In genomic region chr21:39634507-39634906, GRCh38 we compare ENCODE assay signal across 17 cellular contexts. TPM values are rescaled to one million over a fixed set of nuclear protein-coding genes. Genes with fewer than 3 reads are reported as not detected.
DNase-seq lines count a peak whose midpoint lies in the region; ATAC-seq and TF ChIP-seq lines count a peak whose summit lies in the region.
"Had no signal": no experiment of that assay in that cellular context is flagged by ENCODE, and none has a peak within 500 bp of the region (broad histone marks: within the 10 kb centered on the region; RNA-seq: fewer than 3 reads in every experiment).

No MANE protein-coding gene starts in this region.

- no peak overlapping the region for H3K23ac ChIP-seq in trophoblast cell (ENCODE audit: low read length)

- no peak overlapping the region for H3K4me3 Mint-ChIP-seq in activated naive CD4-positive, alpha-beta T cell treated with anti-CD3 and anti-CD28 coated beads for 36 hours
- no peak overlapping the region for H3K4me3 Mint-ChIP-seq in activated T-cell treated with anti-CD3 and anti-CD28 coated beads, Interleukin-2, amount 50 U/mL, for 24 hours
- H3K4me3 Mint-ChIP-seq: CD4-positive, CD25-positive, alpha-beta regulatory T cell had no signal

- 92% methylated on average over 10 of the region's 10 CpGs for WGBS in esophagus muscularis mucosa
- no CpG with 5 or more reads among the region's 10 CpGs for WGBS in trophoblast cell (ENCODE audit: extremely low coverage, insufficient coverage, insufficient read length)

- no peak overlapping the region for H3K14ac ChIP-seq in trophoblast cell (ENCODE audit: low read length)

- TF ChIP-seq CTCF in HCT116 (IDR thresholded peaks at IDR 0.05 in 2 of 3, conservative IDR thresholded peaks at IDR 0.05 in 1 of 3; ENCODE audit: borderline replicate concordance in 1 of 3, insufficient read depth in 1 of 3, low read depth in 2 of 3, low read length in 2 of 3) (no peak), esophagus muscularis mucosa (IDR thresholded peaks at IDR 0.05) (no peak)

- intact Hi-C loops in HCT116 (cut with micrococcal nuclease), result loop anchor here (10.0 kb wide), 1 partner anchor 450 kb away; the partner anchor contains the start of gene PSMG1
- intact Hi-C loops in esophagus muscularis mucosa (cut with DNase I), result no loop called here
- intact Hi-C loops in activated naive CD4-positive, alpha-beta T cell treated with anti-CD3 and anti-CD28 coated beads for 36 hours (cut with micrococcal nuclease), result no loop called here
- intact Hi-C loops in posterior vena cava (cut with DNase I), result no loop called here

- H4K20me1 ChIP-seq in HCT116 (ENCODE audit: insufficient read depth), result no peaks in the 10 kb centered on the region

- no peak for TF ChIP-seq EP300 in esophagus muscularis mucosa (IDR thresholded peaks at IDR 0.05)

- peak overlapping the region; percentile 16 for H4K91ac ChIP-seq in trophoblast cell (ENCODE audit: low read depth, low read length)

- no peaks in the 10 kb centered on the region for H3K36me3 Mint-ChIP-seq in activated naive CD4-positive, alpha-beta T cell treated with anti-CD3 and anti-CD28 coated beads for 36 hours (ENCODE audit: low read depth)
- H3K36me3 Mint-ChIP-seq in activated T-cell treated with anti-CD3 and anti-CD28 coated beads, Interleukin-2, amount 50 U/mL, for 24 hours (ENCODE audit: low read depth), result no peaks in the 10 kb centered on the region
- H3K36me3 Mint-ChIP-seq: CD4-positive, CD25-positive, alpha-beta regulatory T cell had no signal

- no peak overlapping the region for H3K18ac ChIP-seq in trophoblast cell (ENCODE audit: low read length)

- no peak overlapping the region for H4K8ac ChIP-seq in trophoblast cell (ENCODE audit: low read depth, low read length)

- no peak overlapping the region for H3K27ac Mint-ChIP-seq in activated naive CD4-positive, alpha-beta T cell treated with anti-CD3 and anti-CD28 coated beads for 36 hours
- H3K27ac Mint-ChIP-seq in activated T-cell treated with anti-CD3 and anti-CD28 coated beads, Interleukin-2, amount 50 U/mL, for 24 hours, result no peak overlapping the region
- H3K27ac Mint-ChIP-seq: CD4-positive, CD25-positive, alpha-beta regulatory T cell had no signal

- H3K27me3 ChIP-seq in HCT116 (ENCODE audit: insufficient read depth, low read length), result no peaks in the 10 kb centered on the region
- H3K27me3 ChIP-seq in SJSA1 (replicated peaks), result no peaks in the 10 kb centered on the region
- peaks cover 0 to 10% (median 0%) of the 10 kb centered on the region in 4 donors for H3K27me3 ChIP-seq in esophagus muscularis mucosa
- H3K27me3 ChIP-seq in trophoblast cell (ENCODE audit: insufficient read depth, low read length), result no peaks in the 10 kb centered on the region

- CTCF ChIA-PET in HCT116 (lab: Charles Lee), result interaction anchor here (1.1 kb wide), 1 partner anchor 116 kb away, joined by 4 read pairs; no protein-coding TSS in a partner anchor
- CTCF ChIA-PET in activated naive CD4-positive, alpha-beta T cell treated with anti-CD3 and anti-CD28 coated beads for 36 hours (lab: Charles Lee), result no interaction called here

- H4K12ac ChIP-seq in trophoblast cell (ENCODE audit: low read depth, low read length), result no peak overlapping the region

- H3K9me3 Mint-ChIP-seq in activated naive CD4-positive, alpha-beta T cell treated with anti-CD3 and anti-CD28 coated beads for 36 hours, result no peaks in the 10 kb centered on the region
- no peaks in the 10 kb centered on the region for H3K9me3 Mint-ChIP-seq in activated T-cell treated with anti-CD3 and anti-CD28 coated beads, Interleukin-2, amount 50 U/mL, for 24 hours

- peak overlapping the region; percentile 81 for H3K4me2 ChIP-seq in HCT116 (ENCODE audit: low read length)
- H3K4me2 ChIP-seq in trophoblast cell (ENCODE audit: low read length), result no peak overlapping the region

- no peak overlapping the region for H2AK5ac ChIP-seq in trophoblast cell (ENCODE audit: low read length)

- H3K4me3 ChIP-seq in HCT116 (replicated peaks in 1 of 2; ENCODE audit: low read depth in 1 of 2, low read length in 2 of 2) (0 out of 4 replicates have a peak overlapping the region, but pooled peaks of 1 of the 2 experiments have one; percentile 32), SJSA1 (no peak overlapping the region), esophagus muscularis mucosa (no peak overlapping the region), trophoblast cell (ENCODE audit: low read depth, low read length) (no peak overlapping the region)

- peaks cover 21% of the 10 kb centered on the region for H3K27me3 Mint-ChIP-seq in activated naive CD4-positive, alpha-beta T cell treated with anti-CD3 and anti-CD28 coated beads for 36 hours (ENCODE audit: low read depth)
- H3K27me3 Mint-ChIP-seq in activated T-cell treated with anti-CD3 and anti-CD28 coated beads, Interleukin-2, amount 50 U/mL, for 24 hours, result peaks cover 24% of the 10 kb centered on the region

- H3K79me2 ChIP-seq in HCT116 (ENCODE audit: insufficient read depth, low read length), result no peaks in the 10 kb centered on the region
- H3K79me2 ChIP-seq in trophoblast cell (ENCODE audit: control insufficient read depth, insufficient read depth, low read length, poor library complexity), result no peaks in the 10 kb centered on the region

- no peaks in the 10 kb centered on the region for H3K36me3 ChIP-seq in HCT116 (ENCODE audit: control insufficient read depth in 1 of 2, insufficient read depth in 2 of 2, low read length in 2 of 2)
- H3K36me3 ChIP-seq in SJSA1, result no peaks in the 10 kb centered on the region
- H3K36me3 ChIP-seq in esophagus muscularis mucosa, result no peaks in the 10 kb centered on the region
- H3K36me3 ChIP-seq in trophoblast cell (ENCODE audit: control insufficient read depth in 1 of 2, insufficient read depth in 2 of 2, low read length in 2 of 2), result no peaks in the 10 kb centered on the region

- TF ChIP-seq RAD21 in HCT116 (IDR thresholded peaks at IDR 0.05; ENCODE audit: low read depth), result no peak

- DNase-seq in HCT116 (ENCODE audit: low read depth, low spot score), result no peak
- DNase-seq in SJSA1 (ENCODE audit: low read depth in 1 of 2, low spot score in 2 of 2), result no peak
- peak; percentile 53 for DNase-seq in esophagus muscularis mucosa (ENCODE audit: extremely low spot score)
- DNase-seq in trophoblast cell, result no peak
- DNase-seq in activated naive CD4-positive, alpha-beta T cell treated with anti-CD3 and anti-CD28 coated beads for 36 hours, result no peak
- DNase-seq in posterior vena cava (ENCODE audit: low spot score), result no peak
- no peak for DNase-seq in activated T-cell treated with anti-CD3 and anti-CD28 coated beads, Interleukin-2, amount 50 U/mL, for 24 hours
- no peak for DNase-seq in OCI-M1 (lab: John Stamatoyannopoulos, UW)
- DNase-seq: AML-193; CD4-positive, CD25-positive, alpha-beta regulatory T cell; NCI-H1436; NCI-H2029; NCI-H2171; NCI-H446 treated with DMSO at 0.1 percent for 48 hours; NK-92 treated with Interleukin-12 subunit alpha and Interleukin-12 subunit beta, amount 100 ng/mL, for 24 hours; RPMI8226 had no signal

- H3K9me3 ChIP-seq in HCT116 (ENCODE audit: control insufficient read depth in 1 of 2, insufficient read depth in 1 of 2, low read depth in 1 of 2, low read length in 2 of 2) (no peaks in the 10 kb centered on the region), SJSA1 (replicated peaks) (no peaks in the 10 kb centered on the region), esophagus muscularis mucosa (no peaks in the 10 kb centered on the region), trophoblast cell (ENCODE audit: insufficient read depth, low read depth, low read length) (no peaks in the 10 kb centered on the region)

- H3K4me1 Mint-ChIP-seq in activated naive CD4-positive, alpha-beta T cell treated with anti-CD3 and anti-CD28 coated beads for 36 hours (ENCODE audit: low read depth), result no peaks in the 10 kb centered on the region
- no peaks in the 10 kb centered on the region for H3K4me1 Mint-ChIP-seq in activated T-cell treated with anti-CD3 and anti-CD28 coated beads, Interleukin-2, amount 50 U/mL, for 24 hours (ENCODE audit: low read depth)
- H3K4me1 Mint-ChIP-seq: CD4-positive, CD25-positive, alpha-beta regulatory T cell had no signal

- H3K9ac ChIP-seq in HCT116 (ENCODE audit: low read length) (no peak overlapping the region), trophoblast cell (ENCODE audit: low read length) (no peak overlapping the region)

- TF ChIP-seq POLR2A in HCT116 (IDR thresholded peaks at IDR 0.05; ENCODE audit: borderline replicate concordance, extremely low read depth, insufficient read depth, insufficient read length), result no peak
- TF ChIP-seq POLR2A in esophagus muscularis mucosa (IDR thresholded peaks at IDR 0.05; ENCODE audit: low read depth), result no peak

- H3K9me2 ChIP-seq in HCT116 (ENCODE audit: insufficient read depth), result no peaks in the 10 kb centered on the region

- H2BK5ac ChIP-seq in trophoblast cell (ENCODE audit: low read depth, low read length, poor library complexity), result no peak overlapping the region

- POLR2A ChIA-PET in HCT116 (lab: Charles Lee), result interaction anchor here (1.0 to 1.5 kb wide), 2 partner anchors 9 to 16 kb away, joined by 3 read pairs; no protein-coding TSS in a partner anchor

- peaks cover 6% of the 10 kb centered on the region for H3K79me1 ChIP-seq in trophoblast cell (ENCODE audit: low read length)

- H2AFZ ChIP-seq in HCT116 (ENCODE audit: low read depth, low read length, poor library complexity, severe bottlenecking), result peak overlapping the region; percentile 36
- no peak overlapping the region for H2AFZ ChIP-seq in trophoblast cell (ENCODE audit: insufficient read depth, low read length, poor library complexity)

- H2BK120ac ChIP-seq in trophoblast cell (ENCODE audit: insufficient read depth, low read length, poor library complexity), result no peak overlapping the region

- no peak overlapping the region for H2BK12ac ChIP-seq in trophoblast cell (ENCODE audit: low read length)

- no peak overlapping the region for H3K4ac ChIP-seq in trophoblast cell (ENCODE audit: low read depth, low read length)

- no TSS peak for BruUV-seq in HCT116 (replicated peaks; lab: Mats Ljungman, UMichigan)

- RAD21 ChIA-PET in HCT116 (lab: Charles Lee; ENCODE audit: low non-redundant PET in 1 of 2, low total read pairs in 2 of 2, uncharacterized antibody in 2 of 2, unreplicated experiment in 2 of 2), result no interaction called here

- H3K27ac ChIP-seq in HCT116 (ENCODE audit: low read depth, low read length) (peak overlapping the region; percentile 62), SJSA1 (peak overlapping the region; percentile 89), esophagus muscularis mucosa (replicated peaks in 1 of 4) (no peak overlapping the region), trophoblast cell (ENCODE audit: low read depth, low read length) (no peak overlapping the region)

- H3K4me1 ChIP-seq in HCT116 (ENCODE audit: control insufficient read depth in 1 of 2, insufficient read depth in 2 of 2, low read length in 2 of 2) (peaks cover 41 to 77% of the 10 kb centered on the region in 2 experiments), SJSA1 (replicated peaks) (peaks cover 69% of the 10 kb centered on the region), esophagus muscularis mucosa (peaks cover 0 to 11% (median 4%) of the 10 kb centered on the region in 4 donors), trophoblast cell (ENCODE audit: control insufficient read depth in 1 of 2, insufficient read depth in 2 of 2, low read length in 2 of 2) (peaks cover 3 to 4% of the 10 kb centered on the region in 2 experiments)

- ATAC-seq in HCT116, result no peak

RNA-seq across cellular contexts. Expression of gene B3GALT5, which starts 21.8 kb away (rescaled TPM):
- total RNA-seq in HCT116 (2021; ENCODE audit: unreplicated experiment) (1.2 TPM), esophagus muscularis mucosa (1 to 10 TPM in 1 of 4 donors, under 1 TPM in 3; under 0.01 to 1.2 (median 0.74) TPM), posterior vena cava (1 to 10 TPM in 1 of 2 donors, under 1 TPM in 1; 0.19 to 1.1 TPM)
- polyA plus RNA-seq in HCT116 (2012), result 0.79 and 1.0 TPM in 2 replicates
- 0.76 and 1.2 TPM in 2 replicates for total RNA-seq in SJSA1 (2014; rRNA removed; shearing (Covaris generic))
- 3.0 and 3.2 TPM in 2 replicates for polyA plus RNA-seq in trophoblast cell (2013)
- total RNA-seq in activated naive CD4-positive, alpha-beta T cell treated with anti-CD3 and anti-CD28 coated beads for 36 hours, result not detected
- total RNA-seq: CD4-positive, CD25-positive, alpha-beta regulatory T cell; OCI-LY7 had no signal
- polyA plus RNA-seq: CD4-positive, CD25-positive, alpha-beta regulatory T cell had no signal

Comparison
In these comparisons a context has a peak if more than half of its experiments do, and no peak if none do; other contexts are left out.
1. H3K27ac ChIP-seq: peak in HCT116 (single experiment) and SJSA1 (single experiment); none in esophagus muscularis mucosa (0 of 4) and trophoblast cell (single experiment).